In the genomic region with DNA sequence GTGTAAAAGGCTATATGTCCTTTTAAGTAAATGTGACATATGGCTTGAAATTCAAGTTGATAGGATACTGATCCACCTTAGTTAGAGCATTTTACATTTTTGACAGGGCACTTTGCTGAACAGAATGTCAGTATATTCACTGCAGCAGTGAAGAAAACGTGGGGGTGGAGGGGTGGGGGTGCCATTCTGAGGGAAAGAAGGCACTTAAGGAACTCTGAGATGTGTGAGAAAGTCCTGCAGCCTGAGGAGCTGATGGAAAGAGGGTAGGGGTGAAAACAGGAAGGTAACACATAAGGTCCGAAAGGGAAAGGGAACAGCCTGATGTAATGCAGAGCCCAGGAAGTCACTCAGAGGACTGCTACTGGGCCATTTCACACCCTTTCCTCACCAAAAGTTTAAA, we compare ENCODE assay signal across 22 cellular contexts.
"Had no signal": no experiment of that assay in that cellular context is flagged by ENCODE, and none has a peak within 500 bp of the region (broad histone marks: within the 10 kb centered on the region; RNA-seq: fewer than 3 reads in every experiment).

No MANE protein-coding gene starts in this region.

- H3K9me3 Mint-ChIP-seq: naive thymus-derived CD4-positive, alpha-beta T cell; nephron progenitor cell; type B pancreatic cell had no signal

- H3K36me3 Mint-ChIP-seq: naive thymus-derived CD4-positive, alpha-beta T cell; type B pancreatic cell had no signal

- H3K27me3 ChIP-seq: dorsolateral prefrontal cortex, esophagus muscularis mucosa, gastroesophageal sphincter, neutrophil, right atrium auricular region, sigmoid colon, stomach, thyroid gland, uterus had no signal

- H3K27ac ChIP-seq: dorsolateral prefrontal cortex, esophagus muscularis mucosa, gastroesophageal sphincter, neutrophil, right atrium auricular region, sigmoid colon, stomach, thyroid gland, uterus had no signal

- DNase-seq: cortex of kidney; dorsolateral prefrontal cortex; effector CD8-positive, alpha-beta T cell; foreskin fibroblast; glutamatergic neuron; left colon; naive thymus-derived CD4-positive, alpha-beta T cell; nephron progenitor cell; posterior cingulate gyrus; sigmoid colon; stimulated activated naive CD4-positive, alpha-beta T cell; stomach; substantia nigra; thyroid gland; uterus had no signal

- H3K27ac Mint-ChIP-seq: nephron progenitor cell, type B pancreatic cell had no signal

- H3K4me3 ChIP-seq: dorsolateral prefrontal cortex, esophagus muscularis mucosa, gastroesophageal sphincter, right atrium auricular region, sigmoid colon, skin epidermis, stomach, thyroid gland, uterus had no signal

- H3K4me1 ChIP-seq: esophagus muscularis mucosa, gastroesophageal sphincter, right atrium auricular region, stomach, thyroid gland, uterus had no signal

- H3K9me3 ChIP-seq: esophagus muscularis mucosa, gastroesophageal sphincter, neutrophil, right atrium auricular region, sigmoid colon, stomach, thyroid gland, uterus had no signal

- H3K4me3 Mint-ChIP-seq: naive thymus-derived CD4-positive, alpha-beta T cell; nephron progenitor cell; type B pancreatic cell had no signal

- FAIRE-seq: endometrium had no signal

- H3K27me3 Mint-ChIP-seq: type B pancreatic cell had no signal

- H3K36me3 ChIP-seq: esophagus muscularis mucosa, gastroesophageal sphincter, neutrophil, right atrium auricular region, sigmoid colon, stomach, thyroid gland, uterus had no signal

- ATAC-seq: gastroesophageal sphincter; naive thymus-derived CD4-positive, alpha-beta T cell had no signal
